Comparison of ENCODE assay signal across 13 cellular contexts in the genomic region with DNA sequence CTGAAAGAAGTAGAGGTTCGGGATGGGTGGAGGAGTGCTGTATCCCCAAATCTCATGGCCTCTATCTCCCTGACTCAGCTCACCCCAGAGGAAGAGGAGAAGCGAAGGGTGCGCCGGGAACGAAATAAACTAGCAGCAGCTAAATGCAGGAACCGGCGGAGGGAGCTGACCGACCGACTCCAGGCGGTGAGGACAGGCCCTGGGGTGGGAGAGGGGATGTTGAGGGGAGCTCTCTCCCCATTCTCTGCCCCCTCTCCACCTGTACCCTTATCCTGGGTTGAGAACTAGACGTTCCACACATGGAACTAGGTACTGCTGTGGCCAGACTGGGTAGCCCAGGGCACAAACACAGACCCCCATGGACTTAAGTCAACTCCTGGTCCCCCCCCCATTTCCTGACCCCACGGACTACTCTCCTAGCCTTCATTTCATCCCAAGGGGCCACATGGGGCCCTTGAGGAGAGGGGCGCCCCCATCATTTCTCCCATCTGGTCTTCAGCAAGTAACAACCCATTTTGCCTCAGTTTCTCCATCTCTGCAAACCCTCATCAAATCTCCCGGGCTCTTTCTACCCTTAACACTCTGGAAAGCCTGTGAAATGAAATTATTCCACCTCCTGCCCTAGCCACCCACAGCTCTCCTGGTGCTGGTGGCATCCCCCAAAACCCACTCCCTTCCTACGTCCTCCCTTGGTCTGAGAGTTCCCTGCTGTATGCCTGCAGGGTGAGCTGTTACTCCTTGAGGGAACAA. TPM values are rescaled to one million over a fixed set of nuclear protein-coding genes. Genes with fewer than 3 reads are reported as not detected.
DNase-seq lines count a peak whose midpoint lies in the region; ATAC-seq and TF ChIP-seq lines count a peak whose summit lies in the region.
"Had no signal": no experiment of that assay in that cellular context is flagged by ENCODE, and none has a peak within 500 bp of the region (broad histone marks: within the 10 kb centered on the region; RNA-seq: fewer than 3 reads in every experiment).

No MANE protein-coding gene starts in this region.

- H3K4me3 ChIP-seq in OCI-LY7 (ENCODE audit: low read depth, low read length, poor library complexity, severe bottlenecking) (no peak overlapping the region), A673 (ENCODE audit: low read depth, low read length, poor library complexity, severe bottlenecking) (no peak overlapping the region)
- H3K4me3 ChIP-seq: thyroid gland had no signal

- H3K4me3 Mint-ChIP-seq in activated naive CD4-positive, alpha-beta T cell treated with anti-CD3 and anti-CD28 coated beads, Interleukin-2, amount 10 ng/mL, durations not matched to agents 7 days and 5 days: no peak overlapping the region
- no peak overlapping the region for H3K4me3 Mint-ChIP-seq in T-helper 1 cell treated with Interleukin-12 subunit alpha and Interleukin-12 subunit beta and Interleukin-4 antibody, amounts not matched to agents 30 μg/mL and 1 μg/mL, for 36 hours
- peak overlapping the region; percentile 91 for H3K4me3 Mint-ChIP-seq in stimulated activated effector memory CD8-positive, alpha-beta T cell treated with anti-CD3 and anti-CD28 coated beads, Interleukin-12 subunit alpha, Interleukin-12 subunit beta, amount 100 ng/mL, for 72 hours
- H3K4me3 Mint-ChIP-seq: dendritic cell treated with granulocyte-macrophage colony-stimulating factor and Interleukin-4, amounts not matched to agents 40 ng/mL and 50 ng/mL, for 4 days had no signal

- H3K36me3 ChIP-seq in OCI-LY7 (ENCODE audit: insufficient read depth, low read length) (no peaks in the 10 kb centered on the region), A673 (ENCODE audit: insufficient read depth, low read length, poor library complexity, severe bottlenecking) (no peaks in the 10 kb centered on the region)
- H3K36me3 ChIP-seq: thyroid gland had no signal

- peaks cover 48% of the 10 kb centered on the region for H3K4me1 Mint-ChIP-seq in activated naive CD4-positive, alpha-beta T cell treated with anti-CD3 and anti-CD28 coated beads, Interleukin-2, amount 10 ng/mL, durations not matched to agents 7 days and 5 days
- H3K4me1 Mint-ChIP-seq in T-helper 1 cell treated with Interleukin-12 subunit alpha and Interleukin-12 subunit beta and Interleukin-4 antibody, amounts not matched to agents 30 μg/mL and 1 μg/mL, for 36 hours (ENCODE audit: low read depth): peaks cover 29% of the 10 kb centered on the region
- H3K4me1 Mint-ChIP-seq in stimulated activated effector memory CD8-positive, alpha-beta T cell treated with anti-CD3 and anti-CD28 coated beads, Interleukin-12 subunit alpha, Interleukin-12 subunit beta, amount 100 ng/mL, for 72 hours: peaks cover 78% of the 10 kb centered on the region

- DNase-seq in activated naive CD4-positive, alpha-beta T cell treated with anti-CD3 and anti-CD28 coated beads, Interleukin-2, amount 10 ng/mL, durations not matched to agents 7 days and 5 days: peak; percentile 49
- no peak for DNase-seq in activated naive CD4-positive, alpha-beta T cell treated with anti-CD3 and anti-CD28 coated beads, Interleukin-2, amount 50 U/mL, for 16 hours
- DNase-seq in fibroblast of gingiva (ENCODE audit: low read depth) (peak; percentile 68), OCI-LY7 (ENCODE audit: low spot score) (no peak), A673 (ENCODE audit: low spot score) (no peak)
- DNase-seq in stimulated activated effector memory CD8-positive, alpha-beta T cell treated with anti-CD3 and anti-CD28 coated beads, Interleukin-12 subunit alpha, Interleukin-12 subunit beta, amount 100 ng/mL, for 72 hours (ENCODE audit: low spot score in 2 of 2): no peak
- DNase-seq: amniotic stem cell, MM.1S, SHP77 treated with DMSO at 0.1 percent for 48 hours, thyroid gland had no signal

- CTCF ChIA-PET in activated naive CD4-positive, alpha-beta T cell treated with anti-CD3 and anti-CD28 coated beads, Interleukin-2, amount 10 ng/mL, durations not matched to agents 7 days and 5 days (lab: Charles Lee): interaction anchor here (0.7 kb wide), 1 partner anchor 87 kb away, joined by 3 read pairs; no protein-coding TSS in a partner anchor
- CTCF ChIA-PET in OCI-LY7 (lab: Charles Lee; ENCODE audit: unreplicated experiment): no interaction called here
- CTCF ChIA-PET in A673 (lab: Charles Lee): no interaction called here

- H3K27me3 ChIP-seq in A673 (replicated peaks; ENCODE audit: insufficient read depth, low read depth, low read length, poor library complexity): no peaks in the 10 kb centered on the region
- H3K27me3 ChIP-seq: thyroid gland had no signal

- no peaks in the 10 kb centered on the region for H3K9me2 ChIP-seq in OCI-LY7 (ENCODE audit: insufficient read depth, low read length)

- H3K27me3 Mint-ChIP-seq in activated naive CD4-positive, alpha-beta T cell treated with anti-CD3 and anti-CD28 coated beads, Interleukin-2, amount 10 ng/mL, durations not matched to agents 7 days and 5 days: peaks cover 88% of the 10 kb centered on the region
- peaks cover 54% of the 10 kb centered on the region for H3K27me3 Mint-ChIP-seq in T-helper 1 cell treated with Interleukin-12 subunit alpha and Interleukin-12 subunit beta and Interleukin-4 antibody, amounts not matched to agents 30 μg/mL and 1 μg/mL, for 36 hours (ENCODE audit: low read depth)

- no peak overlapping the region for H3K4me2 ChIP-seq in OCI-LY7 (ENCODE audit: low read length)

- H3K4me1 ChIP-seq in OCI-LY7 (ENCODE audit: insufficient read depth, low read length, poor library complexity, severe bottlenecking): peaks cover 30% of the 10 kb centered on the region
- no peaks in the 10 kb centered on the region for H3K4me1 ChIP-seq in A673 (ENCODE audit: insufficient read depth, low read length, poor library complexity, severe bottlenecking)

- TF ChIP-seq CTCF in OCI-LY7 (conservative IDR thresholded peaks at IDR 0.05; ENCODE audit: low read length) (no peak), A673 (conservative IDR thresholded peaks at IDR 0.05; ENCODE audit: low read depth, low read length) (no peak)

- H2AFZ ChIP-seq in OCI-LY7 (ENCODE audit: low read length): no peak overlapping the region

- H3K9me3 ChIP-seq in OCI-LY7 (ENCODE audit: low read length): no peaks in the 10 kb centered on the region
- no peaks in the 10 kb centered on the region for H3K9me3 ChIP-seq in A673 (ENCODE audit: low read depth, low read length, poor library complexity, severe bottlenecking)
- H3K9me3 ChIP-seq: thyroid gland had no signal

- POLR2A ChIA-PET in OCI-LY7 (lab: Charles Lee) (no interaction called here), A673 (lab: Charles Lee; ENCODE audit: low non-redundant PET) (no interaction called here)

- intact Hi-C loops in OCI-LY7 (cut with micrococcal nuclease; ENCODE audit: unreplicated experiment) (no loop called here), A673 (cut with micrococcal nuclease; ENCODE audit: unreplicated experiment) (no loop called here)

- H3K27ac Mint-ChIP-seq in activated naive CD4-positive, alpha-beta T cell treated with anti-CD3 and anti-CD28 coated beads, Interleukin-2, amount 10 ng/mL, durations not matched to agents 7 days and 5 days: no peak overlapping the region
- peak overlapping the region; percentile 19 for H3K27ac Mint-ChIP-seq in T-helper 1 cell treated with Interleukin-12 subunit alpha and Interleukin-12 subunit beta and Interleukin-4 antibody, amounts not matched to agents 30 μg/mL and 1 μg/mL, for 36 hours
- H3K27ac Mint-ChIP-seq in stimulated activated effector memory CD8-positive, alpha-beta T cell treated with anti-CD3 and anti-CD28 coated beads, Interleukin-12 subunit alpha, Interleukin-12 subunit beta, amount 100 ng/mL, for 72 hours: peak overlapping the region; percentile 98

- H4K20me1 ChIP-seq in OCI-LY7 (ENCODE audit: insufficient read depth, low read length): 0 out of 2 replicates have a peak, but pooled peaks cover 4% of the 10 kb centered on the region

- H3K27ac ChIP-seq in OCI-LY7 (ENCODE audit: low read depth, low read length, poor library complexity, severe bottlenecking): no peak overlapping the region
- H3K27ac ChIP-seq in A673 (ENCODE audit: low read depth, low read length, poor library complexity, severe bottlenecking): no peak overlapping the region
- H3K27ac ChIP-seq: thyroid gland had no signal

- no peaks in the 10 kb centered on the region for H3K36me3 Mint-ChIP-seq in activated naive CD4-positive, alpha-beta T cell treated with anti-CD3 and anti-CD28 coated beads, Interleukin-2, amount 10 ng/mL, durations not matched to agents 7 days and 5 days
- peaks cover 2% of the 10 kb centered on the region for H3K36me3 Mint-ChIP-seq in T-helper 1 cell treated with Interleukin-12 subunit alpha and Interleukin-12 subunit beta and Interleukin-4 antibody, amounts not matched to agents 30 μg/mL and 1 μg/mL, for 36 hours (ENCODE audit: low read depth)
- peaks cover 90% of the 10 kb centered on the region for H3K36me3 Mint-ChIP-seq in stimulated activated effector memory CD8-positive, alpha-beta T cell treated with anti-CD3 and anti-CD28 coated beads, Interleukin-12 subunit alpha, Interleukin-12 subunit beta, amount 100 ng/mL, for 72 hours

- H3K79me2 ChIP-seq in OCI-LY7 (ENCODE audit: insufficient read depth, low read depth, low read length): no peaks in the 10 kb centered on the region; the same call in 1 of the 2 replicates

- H3K9me3 Mint-ChIP-seq in activated naive CD4-positive, alpha-beta T cell treated with anti-CD3 and anti-CD28 coated beads, Interleukin-2, amount 10 ng/mL, durations not matched to agents 7 days and 5 days: no peaks in the 10 kb centered on the region
- no peaks in the 10 kb centered on the region for H3K9me3 Mint-ChIP-seq in T-helper 1 cell treated with Interleukin-12 subunit alpha and Interleukin-12 subunit beta and Interleukin-4 antibody, amounts not matched to agents 30 μg/mL and 1 μg/mL, for 36 hours
- H3K9me3 Mint-ChIP-seq in stimulated activated effector memory CD8-positive, alpha-beta T cell treated with anti-CD3 and anti-CD28 coated beads, Interleukin-12 subunit alpha, Interleukin-12 subunit beta, amount 100 ng/mL, for 72 hours: no peaks in the 10 kb centered on the region
- H3K9me3 Mint-ChIP-seq: dendritic cell treated with granulocyte-macrophage colony-stimulating factor and Interleukin-4, amounts not matched to agents 40 ng/mL and 50 ng/mL, for 4 days had no signal

- BruUV-seq in OCI-LY7 (replicated peaks; lab: Mats Ljungman, UMichigan) (no TSS peak), A673 (replicated peaks; lab: Mats Ljungman, UMichigan) (no TSS peak)

- ATAC-seq in stimulated activated effector memory CD8-positive, alpha-beta T cell treated with anti-CD3 and anti-CD28 coated beads, Interleukin-12 subunit alpha, Interleukin-12 subunit beta, amount 100 ng/mL, for 72 hours: no peak
- no peak for ATAC-seq in GM19452 (IDR thresholded peaks at IDR 0.05; ENCODE audit: unreplicated experiment)

RNA-seq across cellular contexts. Expression of gene FOSB, which starts 3.5 kb away (rescaled TPM):
- 1.2 and 2.3 TPM in 2 replicates for total RNA-seq in OCI-LY7 (2014; rRNA removed; shearing (Covaris generic))
- 2.1 and 2.4 TPM in 2 replicates for total RNA-seq in OCI-LY7 (2022)
- total RNA-seq in A673 (2021): 1.0 and 1.9 TPM in 2 replicates

RNA-seq across cellular contexts. Expression of gene RTN2, which starts 25.6 kb away (rescaled TPM):
- 1.5 and 8.6 TPM in 2 replicates for total RNA-seq in OCI-LY7 (2014; rRNA removed; shearing (Covaris generic))
- total RNA-seq in OCI-LY7 (2022) (7.6 and 9.1 TPM in 2 replicates), A673 (2021) (6.6 and 9.1 TPM in 2 replicates)

RNA-seq across cellular contexts. Expression of gene PPM1N, which starts 27.0 kb away (rescaled TPM):
- 1.4 and 1.6 TPM in 2 replicates for total RNA-seq in OCI-LY7 (2014; rRNA removed; shearing (Covaris generic))
- total RNA-seq in OCI-LY7 (2022) (2.8 and 2.9 TPM in 2 replicates), A673 (2021) (0.80 and 1.6 TPM in 2 replicates)

RNA-seq across cellular contexts. Expression of gene VASP, which starts 36.0 kb away (rescaled TPM):
- total RNA-seq in OCI-LY7 (2014; rRNA removed; shearing (Covaris generic)): 37.4 and 62.8 TPM in 2 replicates
- total RNA-seq in OCI-LY7 (2022): 39.6 and 51.6 TPM in 2 replicates
- total RNA-seq in A673 (2021): 89.6 and 102 TPM in 2 replicates

RNA-seq across cellular contexts. Expression of gene ERCC1, which starts 47.6 kb away (rescaled TPM):
- 125 and 126 TPM in 2 replicates for total RNA-seq in OCI-LY7 (2014; rRNA removed; shearing (Covaris generic))
- total RNA-seq in OCI-LY7 (2022): 46.2 and 59.4 TPM in 2 replicates
- total RNA-seq in A673 (2021): 158 and 165 TPM in 2 replicates

Comparison
In these comparisons a context has a peak if more than half of its experiments do, and no peak if none do; other contexts are left out.
1. DNase-seq: peak in activated naive CD4-positive, alpha-beta T cell treated with anti-CD3 and anti-CD28 coated beads, Interleukin-2, amount 10 ng/mL, durations not matched to agents 7 days and 5 days (single experiment) and fibroblast of gingiva (single experiment); none in activated naive CD4-positive, alpha-beta T cell treated with anti-CD3 and anti-CD28 coated beads, Interleukin-2, amount 50 U/mL, for 16 hours (single experiment), stimulated activated effector memory CD8-positive, alpha-beta T cell treated with anti-CD3 and anti-CD28 coated beads, Interleukin-12 subunit alpha, Interleukin-12 subunit beta, amount 100 ng/mL, for 72 hours (0 of 2), OCI-LY7 (single experiment) and A673 (single experiment).